In the genomic region with DNA sequence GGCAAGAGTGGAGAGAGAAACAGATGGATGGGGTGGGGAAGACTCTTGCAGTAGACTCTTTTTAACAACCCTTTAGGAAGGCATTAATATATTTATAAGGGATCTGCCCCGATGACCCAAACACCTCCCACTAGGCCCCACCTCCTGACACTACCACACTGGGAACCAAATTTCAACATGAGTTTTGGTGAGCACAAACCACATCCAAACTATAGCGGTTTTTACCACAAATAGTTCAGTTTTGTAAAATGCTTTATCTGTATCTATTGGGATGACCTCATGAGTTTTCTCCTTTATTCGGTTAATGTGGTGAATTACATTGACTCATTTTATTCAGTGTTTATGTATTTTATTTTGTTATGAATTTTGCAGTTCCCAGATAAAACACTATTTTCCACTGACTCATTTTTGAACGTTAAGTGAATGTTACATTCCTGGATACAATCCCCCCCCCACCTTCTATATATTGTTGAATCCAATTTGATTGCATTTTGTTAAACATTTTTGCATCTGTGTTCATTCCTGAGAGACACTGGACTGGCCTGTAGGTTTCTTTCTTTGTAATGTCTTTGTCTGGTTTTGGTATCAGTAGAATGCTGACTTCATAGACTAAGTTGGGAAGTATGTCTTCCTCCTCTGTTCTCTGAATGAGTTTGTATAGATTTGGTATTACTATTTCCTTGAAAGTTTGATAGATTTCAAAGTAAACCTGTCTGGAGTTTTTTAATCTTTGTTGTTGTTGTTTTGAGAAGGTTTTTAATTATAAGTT, we compare ENCODE assay signal across 26 cellular contexts. TPM values are rescaled to one million over a fixed set of nuclear protein-coding genes. Genes with fewer than 3 reads are reported as not detected.
DNase-seq lines count a peak whose midpoint lies in the region; ATAC-seq, FAIRE-seq and TF ChIP-seq lines count a peak whose summit lies in the region.
"Had no signal": no experiment of that assay in that cellular context is flagged by ENCODE, and none has a peak within 500 bp of the region (broad histone marks: within the 10 kb centered on the region; RNA-seq: fewer than 3 reads in every experiment).

No MANE protein-coding gene starts in this region.

- H3K4me1 ChIP-seq in GM12878 (ENCODE audit: control insufficient read depth, insufficient read depth, low read length), result no peaks in the 10 kb centered on the region

- no peak for TF ChIP-seq EP300 in GM12878 (IDR thresholded peaks at IDR 0.05; ENCODE audit: borderline replicate concordance in 1 of 2, control insufficient read depth in 1 of 2, low read depth in 2 of 2, low read length in 2 of 2)

- no peak for TF ChIP-seq CTCF in GM12878 (IDR thresholded peaks at IDR 0.05 in 2 of 3, conservative IDR thresholded peaks at IDR 0.05 in 1 of 3; ENCODE audit: control insufficient read depth in 2 of 3, extremely low read depth in 1 of 3, insufficient read depth in 1 of 3, low read depth in 3 of 3, low read length in 3 of 3)

- POLR2A ChIA-PET in GM12878 (lab: Charles Lee), result no interaction called here

- peak; percentile 7 for FAIRE-seq in GM12878 (lab: Jason Lieb, UNC)
- FAIRE-seq: GM12891, GM18507 had no signal

- no peaks in the 10 kb centered on the region for H3K79me2 ChIP-seq in GM12878 (ENCODE audit: control insufficient read depth, insufficient read depth, low read length)

- peaks cover 4% of the 10 kb centered on the region for H3K9me3 Mint-ChIP-seq in activated naive CD8-positive, alpha-beta T cell treated with anti-CD3 and anti-CD28 coated beads, Interleukin-2, amount 50 U/mL, for 24 hours
- peaks cover 9% of the 10 kb centered on the region for H3K9me3 Mint-ChIP-seq in activated naive CD8-positive, alpha-beta T cell treated with anti-CD3 and anti-CD28 coated beads for 36 hours

- no peak overlapping the region for H3K4me2 ChIP-seq in GM12878 (ENCODE audit: control insufficient read depth, insufficient read depth)
- H3K4me2 ChIP-seq: GM23338 had no signal

- H3K27me3 ChIP-seq in GM12878 (replicated peaks in 1 of 2; ENCODE audit: control insufficient read depth in 2 of 2, insufficient read depth in 2 of 2, low read length in 1 of 2), result no peaks in the 10 kb centered on the region

- H4K20me1 ChIP-seq in GM12878 (ENCODE audit: control insufficient read depth, insufficient read depth), result no peaks in the 10 kb centered on the region

- no peaks in the 10 kb centered on the region; a peak in 1 of 4 replicates for H3K36me3 ChIP-seq in GM12878 (ENCODE audit: control insufficient read depth in 2 of 2, insufficient read depth in 2 of 2, low read length in 1 of 2)

- H3K9me3 ChIP-seq in GM12878 (replicated peaks; ENCODE audit: control insufficient read depth, insufficient read depth, low read length), result peaks cover 6% of the 10 kb centered on the region; the same call in 2 of the 3 replicates

- SMC1A ChIA-PET in GM12878 (lab: Charles Lee; ENCODE audit: uncharacterized antibody, unreplicated experiment), result no interaction called here

- no peak overlapping the region for H3K9ac ChIP-seq in GM12878 (ENCODE audit: control insufficient read depth, insufficient read depth, low read length)

- peak; percentile 54 for ATAC-seq in activated naive CD8-positive, alpha-beta T cell treated with anti-CD3 and anti-CD28 coated beads, Interleukin-2, amount 50 U/mL, for 24 hours
- ATAC-seq in GM12878, result no peak
- ATAC-seq: GM23338, PC-3 had no signal

- intact Hi-C loops in GM12878 (cut with micrococcal nuclease; ENCODE audit: unreplicated experiment), result no loop called here

- no peak for TF ChIP-seq RAD21 in GM12878 (IDR thresholded peaks at IDR 0.05; ENCODE audit: insufficient read depth, low read depth, low read length)

- H3K4me3 ChIP-seq in GM12878, result no peak overlapping the region
- H3K4me3 ChIP-seq: GM23338 had no signal

- DNase-seq in DMS 273 (lab: John Stamatoyannopoulos, UW; ENCODE audit: unreplicated experiment) (peak; percentile 38), DMS 273 treated with DMSO at 0.1 percent for 48 hours (lab: John Stamatoyannopoulos, UW) (no peak), GM12878 (ENCODE audit: low read depth, low spot score) (no peak), NCI-H2107 (lab: John Stamatoyannopoulos, UW) (no peak), NCI-H2171 treated with DMSO at 0.1 percent for 48 hours (lab: John Stamatoyannopoulos, UW) (no peak)
- no peak for DNase-seq in activated naive CD8-positive, alpha-beta T cell treated with anti-CD3 and anti-CD28 coated beads, Interleukin-2, amount 50 U/mL, for 24 hours
- DNase-seq in activated naive CD8-positive, alpha-beta T cell treated with anti-CD3 and anti-CD28 coated beads for 36 hours, result no peak
- no peak for DNase-seq in activated naive CD4-positive, alpha-beta T cell treated with Interleukin-2 at 50 U/mL for 16 hours
- DNase-seq: AML-193, DMS153, GF-D8, HCEC 1CT, NCI-H1105 treated with DMSO at 0.1 percent for 48 hours, NCI-H1694, NCI-H345, NCI-H524 treated with DMSO at 0.1 percent for 48 hours, PC-3 had no signal

- RAD21 ChIA-PET in GM12878 (lab: Charles Lee; ENCODE audit: unreplicated experiment), result no interaction called here

- H3K27ac Mint-ChIP-seq in activated naive CD8-positive, alpha-beta T cell treated with anti-CD3 and anti-CD28 coated beads, Interleukin-2, amount 50 U/mL, for 24 hours, result peak overlapping the region; percentile 3
- H3K27ac Mint-ChIP-seq in activated naive CD8-positive, alpha-beta T cell treated with anti-CD3 and anti-CD28 coated beads for 36 hours, result no peak overlapping the region
- H3K27ac Mint-ChIP-seq: GM23338 had no signal

- CTCF ChIA-PET in GM12878 (lab: Yijun Ruan, JAX), result no interaction called here

- WGBS in GM12878 (ENCODE audit: insufficient coverage, insufficient replicate concordance, low lambda C conversion rate, missing lambda C conversion rate), result 2% methylated on average over 4 of the region's 4 CpGs

- no peak for TF ChIP-seq POLR2A in GM12878 (IDR thresholded peaks at IDR 0.05; ENCODE audit: low read depth, low read length)

- H3K27ac ChIP-seq in GM12878 (ENCODE audit: control insufficient read depth, insufficient read depth), result no peak overlapping the region
- H3K27ac ChIP-seq: 22Rv1, C4-2B, HL-60, RWPE1 had no signal

- in situ Hi-C loops in GM12878 (cut with MboI), result no loop called here

- peaks cover 3% of the 10 kb centered on the region for H3K4me1 Mint-ChIP-seq in activated naive CD8-positive, alpha-beta T cell treated with anti-CD3 and anti-CD28 coated beads, Interleukin-2, amount 50 U/mL, for 24 hours
- H3K4me1 Mint-ChIP-seq in activated naive CD8-positive, alpha-beta T cell treated with anti-CD3 and anti-CD28 coated beads for 36 hours, result peaks cover 1% of the 10 kb centered on the region
- H3K4me1 Mint-ChIP-seq: GM23338 had no signal

- no peak overlapping the region for H3K4me3 Mint-ChIP-seq in activated naive CD8-positive, alpha-beta T cell treated with anti-CD3 and anti-CD28 coated beads, Interleukin-2, amount 50 U/mL, for 24 hours
- no peak overlapping the region for H3K4me3 Mint-ChIP-seq in activated naive CD8-positive, alpha-beta T cell treated with anti-CD3 and anti-CD28 coated beads for 36 hours
- H3K4me3 Mint-ChIP-seq: GM23338 had no signal

- no TSS peak for BruUV-seq in GM12878 (replicated peaks; lab: Mats Ljungman, UMichigan)

- H3K36me3 Mint-ChIP-seq in activated naive CD8-positive, alpha-beta T cell treated with anti-CD3 and anti-CD28 coated beads, Interleukin-2, amount 50 U/mL, for 24 hours (ENCODE audit: low read depth), result peaks cover 19% of the 10 kb centered on the region
- peaks cover 22% of the 10 kb centered on the region for H3K36me3 Mint-ChIP-seq in activated naive CD8-positive, alpha-beta T cell treated with anti-CD3 and anti-CD28 coated beads for 36 hours

- H2AFZ ChIP-seq in GM12878 (ENCODE audit: control insufficient read depth, low read depth, low read length), result no peak overlapping the region
- H2AFZ ChIP-seq: GM23338 had no signal

- no peaks in the 10 kb centered on the region for H3K27me3 Mint-ChIP-seq in activated naive CD8-positive, alpha-beta T cell treated with anti-CD3 and anti-CD28 coated beads, Interleukin-2, amount 50 U/mL, for 24 hours
- no peaks in the 10 kb centered on the region for H3K27me3 Mint-ChIP-seq in activated naive CD8-positive, alpha-beta T cell treated with anti-CD3 and anti-CD28 coated beads for 36 hours

TF ChIP-seq in GM12878, 131 proteins besides CTCF, POLR2A, EP300 and RAD21 (continues in another document):
- peak; percentile 77 for TF ChIP-seq RUNX3 (IDR thresholded peaks at IDR 0.05; ENCODE audit: low read length)
- no peak for TF ChIP-seq TBL1XR1 (IDR thresholded peaks at IDR 0.05; ENCODE audit: low read depth, low read length)

RNA-seq across cellular contexts. Expression of gene CPLX1, which starts 13.9 kb away (rescaled TPM):
- under 1 TPM in 1 of 2 experiments, not detected in 1; 0.16 TPM for total RNA-seq in activated naive CD8-positive, alpha-beta T cell treated with anti-CD3 and anti-CD28 coated beads for 36 hours
- 0.25 TPM in 1 of 2 replicates, not detected in the other for total RNA-seq in GM12878 (2013; cell fraction: nucleolus; rRNA removed)
- 0.16 TPM in 1 of 2 replicates, not detected in the other for total RNA-seq in GM12878 (2014; rRNA removed)
- total RNA-seq in GM12878 (2014; rRNA removed; fragmentation: Illumina TruSeq; extraction: Trizol), result 0.09 TPM in 1 of 2 replicates, not detected in the other
- total RNA-seq in GM12878 (2021), result 1.2 and 2.2 TPM in 2 replicates
- 0.10 TPM for polyA plus RNA-seq in GM12878 (2011; ENCODE audit: low read depth)
- not detected in 2 replicates for polyA plus RNA-seq in GM12878 (2011; rRNA removed)
- polyA plus RNA-seq in GM12878 (2011; cell fraction: cytosol; rRNA removed), result 0.06 TPM in 1 of 2 replicates, not detected in the other
- 0.12 and 0.46 TPM in 2 replicates for polyA plus RNA-seq in GM12878 (2011; cell fraction: nucleus; rRNA removed)
- polyA plus RNA-seq in GM12878 (2012), result 0.88 and 2.1 TPM in 2 replicates
- polyA plus RNA-seq in GM12878 (2014; fragmentation: Illumina TruSeq; extraction: Trizol), result 0.04 TPM in 1 of 2 replicates, not detected in the other
- not detected for polyA plus RNA-seq in GM12878 (2014; fragmentation: Nextera tagmentation; extraction: Ambion mirVana)
- polyA plus RNA-seq in GM12878 (2014; rRNA removed), result 0.28 and 0.57 TPM in 2 replicates
- polyA plus RNA-seq in GM12878 (2016; fragmentation: Nextera tagmentation; extraction: Ambion mirVana), result under 1 TPM in 1 of 2 experiments, not detected in 1; 0.13 TPM
- polyA minus RNA-seq in GM12878 (2011; rRNA and poly(A)+ RNA removed), result not detected in 2 replicates
- polyA minus RNA-seq in GM12878 (2011; cell fraction: cytosol; rRNA and poly(A)+ RNA removed), result not detected in 2 replicates
- not detected in 2 replicates for polyA minus RNA-seq in GM12878 (2011; cell fraction: nucleus; rRNA and poly(A)+ RNA removed)
- total RNA-seq: Daoy, HT1080 had no signal
